In genomic region chr19:36849701-36850645, GRCh38 we compare ENCODE assay signal across 1 cellular context.
TF ChIP-seq lines count a peak whose summit lies in the region.

No MANE protein-coding gene starts in this region.

TF ChIP-seq in K562, 482 proteins besides CTCF, POLR2A, EP300 and RAD21 (continued from another document):
- peak; percentile 19 for TF ChIP-seq PRDM10 (IDR thresholded peaks at IDR 0.05; ENCODE audit: partially characterized antibody)
- TF ChIP-seq BRCA1 (IDR thresholded peaks at IDR 0.05), result no peak
- no peak for TF ChIP-seq BRCA1 (CRISPR knock-in tag; IDR thresholded peaks at IDR 0.05)
- peak; percentile 33; the same call in 1 of the 2 replicates for TF ChIP-seq VEZF1 (CRISPR knock-in tag; IDR thresholded peaks at IDR 0.05)
- peak; percentile 70 for TF ChIP-seq HCFC1 (IDR thresholded peaks at IDR 0.05; ENCODE audit: low read depth, low read length)
- peak in 1 of 3 experiments; percentile 2; a peak in 1 of 6 replicates for TF ChIP-seq ZBTB11 (CRISPR knock-in tag; IDR thresholded peaks at IDR 0.05)
- TF ChIP-seq POLR2G (IDR thresholded peaks at IDR 0.05; ENCODE audit: low read depth, low read length), result peak; percentile 68
- no peak for TF ChIP-seq CREBBP (IDR thresholded peaks at IDR 0.05; ENCODE audit: low read depth, low read length)
- 0 out of 2 replicates have a peak, but pooled peaks have one; percentile 20 for TF ChIP-seq ELF1 (tag; IDR thresholded peaks at IDR 0.05)
- TF ChIP-seq PHF8 (IDR thresholded peaks at IDR 0.05; ENCODE audit: borderline replicate concordance, low read length), result peak; percentile 40; the same call in 1 of the 2 replicates
- TF ChIP-seq LCOR (CRISPR knock-in tag; IDR thresholded peaks at IDR 0.05), result peak; percentile 1; the same call in 1 of the 2 replicates
- peak in 1 of 3 experiments; percentile 13 for TF ChIP-seq YY1 (IDR thresholded peaks at IDR 0.05; ENCODE audit: borderline replicate concordance in 1 of 3, control insufficient read depth in 1 of 3, extremely low read depth in 1 of 3, insufficient read depth in 3 of 3, insufficient read length in 1 of 3, insufficient replicate concordance in 2 of 3, low read depth in 1 of 3, low read length in 2 of 3)
- TF ChIP-seq MCM5 (IDR thresholded peaks at IDR 0.05; ENCODE audit: low read depth), result no peak
- TF ChIP-seq RBFOX2 (IDR thresholded peaks at IDR 0.05; ENCODE audit: low read depth, low read length), result 0 out of 2 replicates have a peak, but pooled peaks have one; percentile 39
- TF ChIP-seq SIX5 (IDR thresholded peaks at IDR 0.05; ENCODE audit: borderline replicate concordance in 1 of 2, insufficient read depth in 1 of 2, low read depth in 1 of 2, low read length in 2 of 2), result peak; percentile 29 to 30; a peak in 2 of 4 replicates
